ENCODE assay signal across 14 cellular contexts in genomic region chr7:13185139-13185538, GRCh38.
DNase-seq lines count a peak whose midpoint lies in the region; ATAC-seq and TF ChIP-seq lines count a peak whose summit lies in the region.
"Had no signal": no experiment of that assay in that cellular context is flagged by ENCODE, and none has a peak within 500 bp of the region (broad histone marks: within the 10 kb centered on the region; RNA-seq: fewer than 3 reads in every experiment).

No MANE protein-coding gene starts in this region.

- DNase-seq in HT-29 (ENCODE audit: low spot score) (peak; percentile 12), HuH-7.5 (ENCODE audit: low spot score) (peak; percentile 26), hepatocyte (ENCODE audit: low spot score) (no peak)
- DNase-seq: C1 segment of cervical spinal cord; CD4-positive, alpha-beta memory T cell; COR-L47; DMS153; DND-41; GOT3; H7; HCEC 1CT had no signal

- no peaks in the 10 kb centered on the region for H3K9me2 ChIP-seq in hepatocyte (replicated peaks; ENCODE audit: insufficient read depth)

- H3K27me3 ChIP-seq in hepatocyte = no peaks in the 10 kb centered on the region

- H3K4me1 ChIP-seq in hepatocyte (ENCODE audit: insufficient read depth) = peaks cover 10% of the 10 kb centered on the region

- H2AFZ ChIP-seq in hepatocyte = no peak overlapping the region

- no peaks in the 10 kb centered on the region for H3K9me3 ChIP-seq in hepatocyte (ENCODE audit: low read depth)

- H4K20me1 ChIP-seq in hepatocyte (ENCODE audit: insufficient read depth, poor library complexity, severe bottlenecking) = no peaks in the 10 kb centered on the region

- TF ChIP-seq CTCF in hepatocyte (IDR thresholded peaks at IDR 0.05; ENCODE audit: poor library complexity) = no peak

- no peak overlapping the region for H3K4me2 ChIP-seq in hepatocyte

- no peaks in the 10 kb centered on the region for H3K36me3 ChIP-seq in hepatocyte (replicated peaks; ENCODE audit: insufficient read depth, low read depth)

- H3K27ac ChIP-seq in hepatocyte = peak overlapping the region; percentile 55

- no peaks in the 10 kb centered on the region for H3K79me2 ChIP-seq in hepatocyte

- no peak overlapping the region for H3K4me3 ChIP-seq in hepatocyte

- ATAC-seq in GM21447 (IDR thresholded peaks at IDR 0.05; ENCODE audit: unreplicated experiment) (no peak), HG02840 (IDR thresholded peaks at IDR 0.05; ENCODE audit: low FRiP score, unreplicated experiment) (no peak), GM21381 (IDR thresholded peaks at IDR 0.05; ENCODE audit: unreplicated experiment) (no peak)
